ENCODE assay signal across 21 cellular contexts in the genomic region with DNA sequence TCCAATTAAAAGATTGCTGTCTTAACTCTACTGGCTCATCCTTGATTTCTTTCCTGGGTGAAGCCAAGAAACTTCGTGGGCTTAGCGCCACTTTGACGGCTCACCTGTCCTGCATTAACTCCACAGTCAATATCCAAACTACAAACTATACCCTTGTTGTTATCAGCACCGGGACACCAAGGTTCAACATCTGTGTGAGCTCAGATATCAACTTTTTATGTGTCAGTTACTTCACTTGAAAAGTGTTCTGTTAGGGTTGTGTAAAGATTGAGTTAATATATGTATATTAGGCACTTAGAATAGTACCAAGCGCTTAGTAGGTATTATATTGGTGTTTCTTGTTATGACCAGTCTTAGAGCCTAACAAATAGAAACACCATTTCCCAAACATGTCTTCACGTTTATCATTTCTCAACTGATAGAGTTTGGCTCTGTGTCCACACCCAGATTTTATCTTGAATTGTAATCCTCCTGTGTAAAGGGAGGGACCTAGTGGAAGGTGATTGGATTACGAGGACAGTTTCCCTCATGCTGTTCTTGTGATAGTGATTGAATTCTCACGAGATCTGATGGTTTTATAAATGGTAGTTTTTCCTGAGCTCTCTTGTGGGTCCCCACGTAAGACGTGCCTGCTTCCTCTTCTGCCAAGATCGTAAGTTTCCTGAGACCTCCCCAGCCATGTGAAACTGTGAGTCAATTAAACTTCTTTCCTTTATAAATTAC.
DNase-seq lines count a peak whose midpoint lies in the region; ATAC-seq lines count a peak whose summit lies in the region.
"Had no signal": no experiment of that assay in that cellular context is flagged by ENCODE, and none has a peak within 500 bp of the region (broad histone marks: within the 10 kb centered on the region; RNA-seq: fewer than 3 reads in every experiment).

No MANE protein-coding gene starts in this region.

- no peaks in the 10 kb centered on the region for H3K27me3 Mint-ChIP-seq in dendritic cell treated with granulocyte-macrophage colony-stimulating factor and Interleukin-4, amounts not matched to agents 40 ng/mL and 50 ng/mL, for 4 days

- intact Hi-C loops in dendritic cell treated with granulocyte-macrophage colony-stimulating factor and Interleukin-4, amounts not matched to agents 40 ng/mL and 50 ng/mL, for 4 days (cut with micrococcal nuclease): no loop called here

- H3K4me1 Mint-ChIP-seq in dendritic cell treated with granulocyte-macrophage colony-stimulating factor and Interleukin-4, amounts not matched to agents 40 ng/mL and 50 ng/mL, for 4 days (ENCODE audit: low read depth): peaks cover 61% of the 10 kb centered on the region

- DNase-seq in NCI-H82 (lab: John Stamatoyannopoulos, UW): peak; percentile 9
- no peak for DNase-seq in NCI-H82 treated with DMSO at 0.1 percent for 48 hours (lab: John Stamatoyannopoulos, UW; ENCODE audit: unreplicated experiment)
- peak; percentile 95 for DNase-seq in OCI-M1 (lab: John Stamatoyannopoulos, UW)
- no peak for DNase-seq in OCI-M2 (lab: John Stamatoyannopoulos, UW; ENCODE audit: unreplicated experiment)
- DNase-seq in NCI-H2081 treated with DMSO at 0.1 percent for 48 hours (lab: John Stamatoyannopoulos, UW): no peak
- DNase-seq: 8988T; BE2C; CD8-positive, alpha-beta memory T cell; DMS79 treated with DMSO at 0.1 percent for 48 hours; GM23248; NCI-H1105 treated with DMSO at 0.1 percent for 48 hours; NCI-H1694 treated with DMSO at 0.1 percent for 48 hours; NCI-H2171; NCI-H446; NCI-H748 treated with DMSO at 0.1 percent for 48 hours; RPMI8226; T-helper 2 cell had no signal

- ATAC-seq in HG03175 (IDR thresholded peaks at IDR 0.05; ENCODE audit: unreplicated experiment) (no peak), HG03045 (IDR thresholded peaks at IDR 0.05; ENCODE audit: unreplicated experiment) (no peak)
- ATAC-seq: HCT116 had no signal

- no peaks in the 10 kb centered on the region for H3K9me3 Mint-ChIP-seq in dendritic cell treated with granulocyte-macrophage colony-stimulating factor and Interleukin-4, amounts not matched to agents 40 ng/mL and 50 ng/mL, for 4 days

- H3K27ac Mint-ChIP-seq in dendritic cell treated with granulocyte-macrophage colony-stimulating factor and Interleukin-4, amounts not matched to agents 40 ng/mL and 50 ng/mL, for 4 days: peak overlapping the region; percentile 75
- H3K27ac Mint-ChIP-seq: CD8-positive, alpha-beta memory T cell had no signal

- H3K4me3 Mint-ChIP-seq in dendritic cell treated with granulocyte-macrophage colony-stimulating factor and Interleukin-4, amounts not matched to agents 40 ng/mL and 50 ng/mL, for 4 days: no peak overlapping the region
- H3K4me3 Mint-ChIP-seq: CD8-positive, alpha-beta memory T cell had no signal

- H3K36me3 Mint-ChIP-seq in dendritic cell treated with granulocyte-macrophage colony-stimulating factor and Interleukin-4, amounts not matched to agents 40 ng/mL and 50 ng/mL, for 4 days (ENCODE audit: low read depth): no peaks in the 10 kb centered on the region

Comparison
In these comparisons a context has a peak if more than half of its experiments do, and no peak if none do; other contexts are left out.
1. DNase-seq: peak in NCI-H82 (single experiment) and OCI-M1 (single experiment); none in NCI-H82 treated with DMSO at 0.1 percent for 48 hours (single experiment), OCI-M2 (single experiment) and NCI-H2081 treated with DMSO at 0.1 percent for 48 hours (single experiment).